1 cellular context compared by ENCODE assay signal in the genomic region with DNA sequence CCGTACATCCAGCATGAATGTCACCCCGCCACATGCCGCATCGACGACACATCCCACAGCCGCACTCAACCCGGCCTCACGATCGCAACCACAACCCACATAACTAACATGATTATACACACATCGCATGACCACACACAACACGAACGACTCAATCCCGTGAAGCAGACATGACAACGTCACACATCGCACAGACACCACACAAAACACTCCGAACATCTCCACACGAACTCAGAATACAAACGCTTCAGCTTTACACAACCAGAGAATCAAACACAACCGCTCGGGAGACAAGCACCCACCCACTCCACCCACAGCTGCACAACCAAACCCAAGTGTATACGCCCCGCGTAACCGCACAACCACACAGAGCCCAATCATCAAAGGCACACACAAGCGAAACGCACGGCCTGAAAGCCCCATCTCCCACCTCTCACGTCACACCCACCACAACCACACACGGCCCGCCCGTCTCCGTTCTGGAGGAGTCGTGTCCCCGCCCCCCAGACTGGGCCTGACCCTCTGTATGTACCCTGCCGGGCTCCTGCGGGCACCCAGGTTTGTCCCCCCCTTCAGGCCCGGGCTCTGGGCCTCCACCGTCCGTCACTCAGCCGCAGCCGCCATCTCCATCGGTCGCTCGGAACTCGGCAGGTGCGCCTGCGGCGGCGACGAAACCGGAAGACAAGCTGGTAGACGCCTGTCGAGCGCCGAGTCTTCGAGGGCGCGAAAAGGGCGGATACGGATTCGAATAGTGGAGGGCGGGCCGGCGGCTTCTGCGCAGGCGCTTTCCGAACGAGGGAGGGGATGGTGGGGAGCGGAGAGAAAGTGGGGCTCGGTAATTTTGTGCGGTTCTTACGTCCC.
TF ChIP-seq lines count a peak whose summit lies in the region.

Gene RBSN (minus strand): TSS at position 646 of the 861 bp plus-strand sequence. CDS start 3,028 bp downstream, outside the sequence.

TF ChIP-seq in SK-N-SH, 30 proteins besides CTCF, POLR2A, EP300 and RAD21 (continued from another document):
- TF ChIP-seq, protein P1, sequence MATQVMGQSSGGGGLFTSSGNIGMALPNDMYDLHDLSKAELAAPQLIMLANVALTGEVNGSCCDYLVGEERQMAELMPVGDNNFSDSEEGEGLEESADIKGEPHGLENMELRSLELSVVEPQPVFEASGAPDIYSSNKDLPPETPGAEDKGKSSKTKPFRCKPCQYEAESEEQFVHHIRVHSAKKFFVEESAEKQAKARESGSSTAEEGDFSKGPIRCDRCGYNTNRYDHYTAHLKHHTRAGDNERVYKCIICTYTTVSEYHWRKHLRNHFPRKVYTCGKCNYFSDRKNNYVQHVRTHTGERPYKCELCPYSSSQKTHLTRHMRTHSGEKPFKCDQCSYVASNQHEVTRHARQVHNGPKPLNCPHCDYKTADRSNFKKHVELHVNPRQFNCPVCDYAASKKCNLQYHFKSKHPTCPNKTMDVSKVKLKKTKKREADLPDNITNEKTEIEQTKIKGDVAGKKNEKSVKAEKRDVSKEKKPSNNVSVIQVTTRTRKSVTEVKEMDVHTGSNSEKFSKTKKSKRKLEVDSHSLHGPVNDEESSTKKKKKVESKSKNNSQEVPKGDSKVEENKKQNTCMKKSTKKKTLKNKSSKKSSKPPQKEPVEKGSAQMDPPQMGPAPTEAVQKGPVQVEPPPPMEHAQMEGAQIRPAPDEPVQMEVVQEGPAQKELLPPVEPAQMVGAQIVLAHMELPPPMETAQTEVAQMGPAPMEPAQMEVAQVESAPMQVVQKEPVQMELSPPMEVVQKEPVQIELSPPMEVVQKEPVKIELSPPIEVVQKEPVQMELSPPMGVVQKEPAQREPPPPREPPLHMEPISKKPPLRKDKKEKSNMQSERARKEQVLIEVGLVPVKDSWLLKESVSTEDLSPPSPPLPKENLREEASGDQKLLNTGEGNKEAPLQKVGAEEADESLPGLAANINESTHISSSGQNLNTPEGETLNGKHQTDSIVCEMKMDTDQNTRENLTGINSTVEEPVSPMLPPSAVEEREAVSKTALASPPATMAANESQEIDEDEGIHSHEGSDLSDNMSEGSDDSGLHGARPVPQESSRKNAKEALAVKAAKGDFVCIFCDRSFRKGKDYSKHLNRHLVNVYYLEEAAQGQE (IDR thresholded peaks at IDR 0.05; ENCODE audit: low read depth, low read length): peak; percentile 73
- peak; percentile 100 for TF ChIP-seq ELF1 (IDR thresholded peaks at IDR 0.05)
TF ChIP-seq in SK-N-SH: peak in this region for 15.
